Comparison of ENCODE assay signal across 2 cellular contexts in genomic region chr3:102979682-102980378, GRCh38.
TF ChIP-seq lines count a peak whose summit lies in the region.

No MANE protein-coding gene starts in this region.

TF ChIP-seq in HepG2, 621 proteins besides CTCF, POLR2A, EP300 and RAD21 (continued from another document):
- TF ChIP-seq ZNF44 (CRISPR knock-in tag; IDR thresholded peaks at IDR 0.05) = no peak
- no peak for TF ChIP-seq ZNF850 (CRISPR knock-in tag; conservative IDR thresholded peaks at IDR 0.05)
- TF ChIP-seq SOX6 (IDR thresholded peaks at IDR 0.05) = no peak
- no peak for TF ChIP-seq SOX6 (CRISPR knock-in tag; IDR thresholded peaks at IDR 0.05)
- no peak for TF ChIP-seq PCBP1 (IDR thresholded peaks at IDR 0.05; ENCODE audit: borderline replicate concordance, low read depth, low read length)
- no peak for TF ChIP-seq HNRNPL (IDR thresholded peaks at IDR 0.05; ENCODE audit: low read depth, low read length)
- TF ChIP-seq ZNF629 (CRISPR knock-in tag; conservative IDR thresholded peaks at IDR 0.05) = no peak
- TF ChIP-seq BRCA1 (CRISPR knock-in tag; IDR thresholded peaks at IDR 0.05) = no peak
- TF ChIP-seq ARHGAP35 (CRISPR knock-in tag; IDR thresholded peaks at IDR 0.05; ENCODE audit: borderline replicate concordance) = no peak
- TF ChIP-seq ZNF678 (CRISPR knock-in tag; IDR thresholded peaks at IDR 0.05) = no peak
- no peak for TF ChIP-seq ZBTB34 (CRISPR knock-in tag; IDR thresholded peaks at IDR 0.05)
- no peak for TF ChIP-seq CENPBD1 (CRISPR knock-in tag; IDR thresholded peaks at IDR 0.05; ENCODE audit: borderline replicate concordance, low read depth)
- TF ChIP-seq ZNF790 (CRISPR knock-in tag; IDR thresholded peaks at IDR 0.05; ENCODE audit: borderline replicate concordance) = no peak
- TF ChIP-seq ZBTB7A (CRISPR knock-in tag; IDR thresholded peaks at IDR 0.05) = no peak
- TF ChIP-seq ZNF576 (CRISPR knock-in tag; IDR thresholded peaks at IDR 0.05) = no peak
- TF ChIP-seq XBP1 (CRISPR knock-in tag; IDR thresholded peaks at IDR 0.05) = no peak
TF ChIP-seq in HepG2: peak in this region for 0.

TF ChIP-seq in endothelial cell of umbilical vein, 7 proteins besides CTCF, POLR2A, EP300 and RAD21:
- TF ChIP-seq FOS (IDR thresholded peaks at IDR 0.05; ENCODE audit: borderline replicate concordance, insufficient read depth, low read length) (no peak), MAX (IDR thresholded peaks at IDR 0.05; ENCODE audit: insufficient read depth, insufficient read length) (no peak), JUN (IDR thresholded peaks at IDR 0.05; ENCODE audit: borderline replicate concordance, insufficient read depth, insufficient read length, low read depth) (no peak), MYC (IDR thresholded peaks at IDR 0.05; ENCODE audit: low read depth, low read length) (no peak), EZH2 (IDR thresholded peaks at IDR 0.05; ENCODE audit: borderline replicate concordance, low read depth, low read length, severe bottlenecking) (no peak), GATA2 (IDR thresholded peaks at IDR 0.05; ENCODE audit: insufficient read depth, insufficient read length, low read depth, low read length) (no peak)
